In genomic region chr5:65926276-65926761, GRCh38 we compare ENCODE assay signal across 8 cellular contexts. TPM values are rescaled to one million over a fixed set of nuclear protein-coding genes. Genes with fewer than 3 reads are reported as not detected.
DNase-seq lines count a peak whose midpoint lies in the region; ATAC-seq, FAIRE-seq and TF ChIP-seq lines count a peak whose summit lies in the region.

TSS of gene ERBIN (plus strand) at chr5:65926575. CDS start at chr5:65992719, 66,144 bp downstream.

- H3K27me3 ChIP-seq in BLaER1: no peaks in the 10 kb centered on the region

- peak within 1 kb of the TSS; percentile 90 for H3K4me2 ChIP-seq in BLaER1

- H3K9me3 Mint-ChIP-seq in activated T-helper 2 cell treated with anti-CD3 and anti-CD28 coated beads, Interferon-gamma antibody, Interleukin-2, Interleukin-4, amounts not matched to agents 10 μg/mL and 5 μg/mL and 100 μg/mL, durations not matched to agents 14 hours and 24 hours and 36 hours: no peaks in the 10 kb centered on the region
- H3K9me3 Mint-ChIP-seq in natural killer cell treated with Interleukin-12 subunit alpha and Interleukin-12 subunit beta and Interleukin-15 and Interleukin-18, amount 100 ng/mL, for 72 hours: no peaks in the 10 kb centered on the region

- H3K4me3 Mint-ChIP-seq in activated T-helper 2 cell treated with anti-CD3 and anti-CD28 coated beads, Interferon-gamma antibody, Interleukin-2, Interleukin-4, amounts not matched to agents 10 μg/mL and 5 μg/mL and 100 μg/mL, durations not matched to agents 14 hours and 24 hours and 36 hours (ENCODE audit: low read depth): peak within 1 kb of the TSS; percentile 98
- H3K4me3 Mint-ChIP-seq in natural killer cell treated with Interleukin-12 subunit alpha and Interleukin-12 subunit beta and Interleukin-15 and Interleukin-18, amount 100 ng/mL, for 72 hours: peak within 1 kb of the TSS; percentile 100

- peaks cover 28% of the 10 kb centered on the region for H3K27me3 Mint-ChIP-seq in activated T-helper 2 cell treated with anti-CD3 and anti-CD28 coated beads, Interferon-gamma antibody, Interleukin-2, Interleukin-4, amounts not matched to agents 10 μg/mL and 5 μg/mL and 100 μg/mL, durations not matched to agents 14 hours and 24 hours and 36 hours (ENCODE audit: low read depth)
- no peaks in the 10 kb centered on the region for H3K27me3 Mint-ChIP-seq in natural killer cell treated with Interleukin-12 subunit alpha and Interleukin-12 subunit beta and Interleukin-15 and Interleukin-18, amount 100 ng/mL, for 72 hours

- peak; percentile 96 for FAIRE-seq in GM19239 (lab: Jason Lieb, UNC)

- H3K4me1 Mint-ChIP-seq in activated T-helper 2 cell treated with anti-CD3 and anti-CD28 coated beads, Interferon-gamma antibody, Interleukin-2, Interleukin-4, amounts not matched to agents 10 μg/mL and 5 μg/mL and 100 μg/mL, durations not matched to agents 14 hours and 24 hours and 36 hours (ENCODE audit: low read depth): peaks cover 23% of the 10 kb centered on the region
- H3K4me1 Mint-ChIP-seq in natural killer cell treated with Interleukin-12 subunit alpha and Interleukin-12 subunit beta and Interleukin-15 and Interleukin-18, amount 100 ng/mL, for 72 hours (ENCODE audit: low read depth in 2 of 2): peaks cover 23 to 42% of the 10 kb centered on the region in 2 donors

- DNase-seq in GM19239 (ENCODE audit: insufficient read length, low spot score): peak; percentile 40
- DNase-seq in RPMI7951 (ENCODE audit: low read depth): peak; percentile 78
- DNase-seq in activated T-helper 2 cell treated with anti-CD3 and anti-CD28 coated beads, Interferon-gamma antibody, Interleukin-2, Interleukin-4, amounts not matched to agents 10 μg/mL and 5 μg/mL and 100 μg/mL, durations not matched to agents 14 hours and 24 hours and 36 hours (ENCODE audit: low spot score): peak; percentile 62
- peak; percentile 78 for DNase-seq in fibroblast of mammary gland (ENCODE audit: low read depth)
- peak; percentile 80 for DNase-seq in natural killer cell treated with Interleukin-12 subunit alpha and Interleukin-12 subunit beta and Interleukin-15 and Interleukin-18, amount 100 ng/mL, for 72 hours (ENCODE audit: low spot score)
- peak; percentile 77 for DNase-seq in stimulated activated naive CD4-positive, alpha-beta T cell treated with Interleukin-2 at 50 U/mL for 16 hours (lab: John Stamatoyannopoulos, UW)

- no peak for TF ChIP-seq CTCF in fibroblast of mammary gland (conservative IDR thresholded peaks at IDR 0.05; ENCODE audit: control insufficient read depth, insufficient read depth, low read depth, low read length)

- peaks cover 43% of the 10 kb centered on the region for H4K20me1 ChIP-seq in BLaER1

- intact Hi-C loops in activated T-helper 2 cell treated with anti-CD3 and anti-CD28 coated beads, Interferon-gamma antibody, Interleukin-2, Interleukin-4, amounts not matched to agents 10 μg/mL and 5 μg/mL and 100 μg/mL, durations not matched to agents 14 hours and 24 hours and 36 hours (cut with micrococcal nuclease): loop anchor here (1.0 to 5.0 kb wide), 9 partner anchors 86 to 444 kb away; partner anchors contain the start of genes ADAMTS6, SHLD3, SREK1 and TRAPPC13

- H3K27ac Mint-ChIP-seq in activated T-helper 2 cell treated with anti-CD3 and anti-CD28 coated beads, Interferon-gamma antibody, Interleukin-2, Interleukin-4, amounts not matched to agents 10 μg/mL and 5 μg/mL and 100 μg/mL, durations not matched to agents 14 hours and 24 hours and 36 hours: peak within 1 kb of the TSS; percentile 88
- peak within 1 kb of the TSS; percentile 93 to 96 for H3K27ac Mint-ChIP-seq in natural killer cell treated with Interleukin-12 subunit alpha and Interleukin-12 subunit beta and Interleukin-15 and Interleukin-18, amount 100 ng/mL, for 72 hours

- peak; percentile 24 for ATAC-seq in HG03442 (IDR thresholded peaks at IDR 0.05; ENCODE audit: unreplicated experiment)
- ATAC-seq in natural killer cell treated with Interleukin-12 subunit alpha and Interleukin-12 subunit beta and Interleukin-15 and Interleukin-18, amount 100 ng/mL, for 72 hours: peak; percentile 64 to 76

- peak within 1 kb of the TSS; percentile 99 for H3K9ac ChIP-seq in BLaER1

- H3K27ac ChIP-seq in BLaER1: peak within 1 kb of the TSS; percentile 99

- peaks cover 18% of the 10 kb centered on the region; the same call in 1 of the 2 replicates for H3K36me3 ChIP-seq in BLaER1

- H3K4me3 ChIP-seq in BLaER1: peak within 1 kb of the TSS; percentile 89
- H3K4me3 ChIP-seq in fibroblast of mammary gland (ENCODE audit: control insufficient read depth, low read depth, low read length): peak within 1 kb of the TSS; percentile 62

- H3K9me3 ChIP-seq in BLaER1: no peaks in the 10 kb centered on the region

- H3K4me1 ChIP-seq in BLaER1: peaks cover 28% of the 10 kb centered on the region

- peaks cover 14% of the 10 kb centered on the region for H3K36me3 Mint-ChIP-seq in activated T-helper 2 cell treated with anti-CD3 and anti-CD28 coated beads, Interferon-gamma antibody, Interleukin-2, Interleukin-4, amounts not matched to agents 10 μg/mL and 5 μg/mL and 100 μg/mL, durations not matched to agents 14 hours and 24 hours and 36 hours (ENCODE audit: low read depth)
- peaks cover 18% of the 10 kb centered on the region for H3K36me3 Mint-ChIP-seq in natural killer cell treated with Interleukin-12 subunit alpha and Interleukin-12 subunit beta and Interleukin-15 and Interleukin-18, amount 100 ng/mL, for 72 hours

RNA-seq across cellular contexts. Expression of gene ERBIN, which starts in this region (rescaled TPM):
- 35.0 and 46.0 TPM in 2 replicates for total RNA-seq in RPMI7951 (2014; rRNA removed; shearing (Covaris generic))
- 38.8 and 39.3 TPM in 2 replicates for total RNA-seq in activated T-helper 2 cell treated with anti-CD3 and anti-CD28 coated beads, Interferon-gamma antibody, Interleukin-2, Interleukin-4, amounts not matched to agents 10 μg/mL and 5 μg/mL and 100 μg/mL, durations not matched to agents 14 hours and 24 hours and 36 hours
- total RNA-seq in natural killer cell treated with Interleukin-12 subunit alpha and Interleukin-12 subunit beta and Interleukin-15 and Interleukin-18, amount 100 ng/mL, for 72 hours: 10 to 100 TPM; 53.4 to 61.2 TPM

Comparison
In these comparisons a context has a peak if more than half of its experiments do, and no peak if none do; other contexts are left out.
1. Peak in every context shown above with its lines: DNase-seq, ATAC-seq, H3K4me3 ChIP-seq and H3K27ac ChIP-seq.